Comparison of ENCODE assay signal across 15 cellular contexts in genomic region chr6:2596222-2596621, GRCh38.
DNase-seq lines count a peak whose midpoint lies in the region; ATAC-seq and TF ChIP-seq lines count a peak whose summit lies in the region.
"Had no signal": no experiment of that assay in that cellular context is flagged by ENCODE, and none has a peak within 500 bp of the region (broad histone marks: within the 10 kb centered on the region; RNA-seq: fewer than 3 reads in every experiment).

No MANE protein-coding gene starts in this region.

- WGBS in iPS DF 6.9 (ENCODE audit: insufficient coverage, insufficient read length): no CpG with 5 or more reads among the region's 1 CpG

- H3K27ac ChIP-seq in PC-3 (ENCODE audit: low read length) (no peak overlapping the region), iPS DF 6.9 (ENCODE audit: low read length) (no peak overlapping the region), vagina (no peak overlapping the region)

- no peaks in the 10 kb centered on the region for H4K20me1 ChIP-seq in PC-3 (ENCODE audit: low read length)

- TF ChIP-seq CTCF in BJ (IDR thresholded peaks at IDR 0.05; ENCODE audit: insufficient read depth, low read depth, low read length) (0 out of 2 replicates have a peak, but pooled peaks have one; percentile 17), GM12873 (IDR thresholded peaks at IDR 0.05; ENCODE audit: insufficient read depth, low read depth, low read length, missing control alignments) (peak; percentile 41), PC-3 (conservative IDR thresholded peaks at IDR 0.05; ENCODE audit: low read depth, low read length) (peak; percentile 57), vagina (IDR thresholded peaks at IDR 0.05) (no peak)

- H3K36me3 ChIP-seq in BJ (ENCODE audit: control insufficient read depth, insufficient read depth, low read length) (no peaks in the 10 kb centered on the region), PC-3 (ENCODE audit: low read depth, low read length) (no peaks in the 10 kb centered on the region), iPS DF 6.9 (ENCODE audit: control insufficient read depth, insufficient read depth, low read length) (no peaks in the 10 kb centered on the region), vagina (no peaks in the 10 kb centered on the region)

- H3K9me3 ChIP-seq in PC-3 (ENCODE audit: low read length) (no peaks in the 10 kb centered on the region), iPS DF 6.9 (ENCODE audit: control insufficient read depth, insufficient read depth, low read length) (no peaks in the 10 kb centered on the region), vagina (no peaks in the 10 kb centered on the region)

- H3K4me2 ChIP-seq in PC-3 (ENCODE audit: low read length): no peak overlapping the region

- POLR2A ChIA-PET in BJ (lab: Charles Lee): no interaction called here
- POLR2A ChIA-PET in PC-3 (lab: Charles Lee; ENCODE audit: unreplicated experiment): no interaction called here

- intact Hi-C loops in PC-3 (cut with micrococcal nuclease) (no loop called here), vagina (cut with DNase I) (no loop called here)

- CTCF ChIA-PET in BJ (lab: Yijun Ruan, JAX): interaction anchor here (0.7 kb wide), 1 partner anchor 1105 kb away, joined by 3 read pairs; no protein-coding TSS in a partner anchor
- CTCF ChIA-PET in PC-3 (lab: Charles Lee): no interaction called here

- no peaks in the 10 kb centered on the region for H3K79me2 ChIP-seq in PC-3 (ENCODE audit: low read length)

- no peaks in the 10 kb centered on the region for H3K9me2 ChIP-seq in PC-3 (replicated peaks; ENCODE audit: low read length)

- H3F3A ChIP-seq in PC-3 (ENCODE audit: low read length, unreplicated experiment): no peaks in the 10 kb centered on the region

- H3K4me3 ChIP-seq in BJ (ENCODE audit: low read depth, low read length) (no peak overlapping the region), PC-3 (ENCODE audit: low read length) (no peak overlapping the region), iPS DF 6.9 (ENCODE audit: low read length) (no peak overlapping the region), vagina (no peak overlapping the region)

- no TSS peak for BruUV-seq in PC-3 (replicated peaks; lab: Mats Ljungman, UMichigan)

- H3K27me3 ChIP-seq in BJ (ENCODE audit: control insufficient read depth, insufficient read depth, low read length) (no peaks in the 10 kb centered on the region), PC-3 (ENCODE audit: low read length) (no peaks in the 10 kb centered on the region), iPS DF 6.9 (ENCODE audit: control insufficient read depth, insufficient read depth, low read length) (no peaks in the 10 kb centered on the region), vagina (no peaks in the 10 kb centered on the region)

- no peaks in the 10 kb centered on the region for H3K4me1 ChIP-seq in PC-3 (ENCODE audit: insufficient read depth, low read length)
- H3K4me1 ChIP-seq in iPS DF 6.9 (ENCODE audit: control insufficient read depth, insufficient read depth, low read length): no peaks in the 10 kb centered on the region
- no peaks in the 10 kb centered on the region for H3K4me1 ChIP-seq in vagina

- no peak overlapping the region for H3K9ac ChIP-seq in PC-3 (ENCODE audit: low read length)

- no peak for TF ChIP-seq POLR2A in vagina (IDR thresholded peaks at IDR 0.05)

- H2AFZ ChIP-seq in PC-3 (ENCODE audit: low read length): no peak overlapping the region

- DNase-seq in BJ (ENCODE audit: low read depth): no peak
- no peak for DNase-seq in PC-3
- peak; percentile 18 for DNase-seq in iPS DF 6.9 (ENCODE audit: low read depth, low spot score)
- DNase-seq in activated effector memory CD4-positive, alpha-beta T cell treated with anti-CD3 and anti-CD28 coated beads, Interleukin-2, amount 50 U/mL, for 16 hours: no peak
- no peak for DNase-seq in vagina (ENCODE audit: extremely low spot score in 2 of 2)
- DNase-seq: activated CD4-positive, alpha-beta memory T cell treated with anti-CD3 and anti-CD28 coated beads for 36 hours; activated naive CD4-positive, alpha-beta T cell treated with anti-CD3 and anti-CD28 coated beads, Interleukin-2, amount 50 U/mL, for 16 hours; CD4-positive, alpha-beta T cell; left cardiac atrium; MV-4-11; stimulated activated CD8-positive, alpha-beta memory T cell treated with anti-CD3 and anti-CD28 coated beads, Interleukin-4, amount 100 ng/mL, for 48 hours; T-helper 1 cell had no signal

- no peak for ATAC-seq in PC-3
- ATAC-seq in GM21717 (IDR thresholded peaks at IDR 0.05; ENCODE audit: unreplicated experiment): no peak
- no peak for ATAC-seq in HG03521 (IDR thresholded peaks at IDR 0.05; ENCODE audit: unreplicated experiment)
- ATAC-seq: left cardiac atrium had no signal

Comparison
In these comparisons a context has a peak if more than half of its experiments do, and no peak if none do; other contexts are left out.
1. CTCF ChIP-seq: peak in BJ (single experiment), GM12873 (single experiment) and PC-3 (single experiment); none in vagina (0 of 3).